In genomic region chr2:49129034-49129433, GRCh38 we compare ENCODE assay signal across 16 cellular contexts. TPM values are rescaled to one million over a fixed set of nuclear protein-coding genes. Genes with fewer than 3 reads are reported as not detected.
DNase-seq lines count a peak whose midpoint lies in the region; ATAC-seq and TF ChIP-seq lines count a peak whose summit lies in the region.
"Had no signal": no experiment of that assay in that cellular context is flagged by ENCODE, and none has a peak within 500 bp of the region (broad histone marks: within the 10 kb centered on the region; RNA-seq: fewer than 3 reads in every experiment).

No MANE protein-coding gene starts in this region.

- TF ChIP-seq CTCF in GM13976 (IDR thresholded peaks at IDR 0.05; ENCODE audit: borderline replicate concordance, control extremely low read depth, extremely low read depth, insufficient read depth, missing control alignments), result no peak

- in situ Hi-C loops in GM13976 (cut with MboI; ENCODE audit: low sequenced_read_pairs, unreplicated experiment), result no loop called here

- ATAC-seq in GM18907 (IDR thresholded peaks at IDR 0.05; ENCODE audit: unreplicated experiment) (peak; percentile 98), GM21737 (IDR thresholded peaks at IDR 0.05; ENCODE audit: unreplicated experiment) (peak; percentile 95), HG03196 (IDR thresholded peaks at IDR 0.05; ENCODE audit: unreplicated experiment) (peak; percentile 83)
- ATAC-seq: stimulated activated naive CD8-positive, alpha-beta T cell treated with anti-CD3 and anti-CD28 coated beads, Interleukin-15, Interleukin-2, amounts not matched to agents 100 U/mL and 50 U/mL, for 24 hours had no signal

- DNase-seq in renal cortical epithelial cell (ENCODE audit: low read depth) (peak; percentile 40), DMS79 treated with DMSO at 0.1 percent for 48 hours (lab: John Stamatoyannopoulos, UW) (no peak), dedifferentiated amniotic fluid mesenchymal stem cell (ENCODE audit: extremely low spot score) (no peak), GM13976 (ENCODE audit: low spot score) (no peak)
- DNase-seq: activated CD4-positive, alpha-beta T cell treated with anti-CD3 and anti-CD28 coated beads, Interleukin-2, amount 50 U/mL, for 1 hour; activated gamma-delta T cell; CD4-positive, alpha-beta memory T cell; NCI-H2029; stimulated activated naive CD8-positive, alpha-beta T cell treated with anti-CD3 and anti-CD28 coated beads, Interleukin-15, Interleukin-2, amounts not matched to agents 100 U/mL and 50 U/mL, for 24 hours had no signal

RNA-seq across cellular contexts. Expression of gene FSHR, which starts 25.3 kb away (rescaled TPM):
- 0.05 TPM in 1 of 2 replicates, not detected in the other for total RNA-seq in renal cortical epithelial cell
- total RNA-seq: breast epithelium; CD4-positive, alpha-beta memory T cell; endothelial cell of umbilical vein; lung; osteocyte had no signal
